10 cellular contexts compared by ENCODE assay signal in the genomic region with DNA sequence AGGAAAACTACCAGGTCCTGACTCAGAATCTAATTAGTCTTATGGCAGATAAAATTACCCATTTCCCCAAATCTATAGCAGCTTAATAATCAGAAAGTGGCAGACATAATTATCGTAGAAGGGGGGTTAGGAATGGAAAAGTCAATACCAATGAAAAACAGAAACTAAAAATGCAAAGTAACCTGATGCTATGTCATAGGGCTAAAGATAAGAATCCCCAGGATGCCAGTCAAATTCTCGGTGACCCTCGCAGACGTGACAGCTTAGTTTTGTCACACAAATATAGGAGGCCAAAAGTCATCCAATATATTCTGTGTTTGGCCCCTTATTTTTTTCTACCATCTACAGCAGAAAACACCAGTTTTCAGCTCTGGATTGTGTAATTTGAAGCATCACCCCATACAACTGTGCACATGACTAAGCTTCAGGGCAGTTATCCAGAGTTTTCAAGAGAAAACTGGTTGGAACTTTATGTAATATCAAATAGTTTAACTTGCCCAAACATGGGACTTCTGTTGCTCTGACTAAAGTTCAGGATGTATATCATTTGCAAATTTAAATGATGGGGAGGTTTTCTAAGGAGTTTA. TPM values are rescaled to one million over a fixed set of nuclear protein-coding genes. Genes with fewer than 3 reads are reported as not detected.
A peak's percentile ranks its signal among the peaks of the same experiment; 100 is the strongest.
DNase-seq lines count a peak whose midpoint lies in the region; ATAC-seq and TF ChIP-seq lines count a peak whose summit lies in the region.
"Had no signal": no experiment of that assay in that cellular context is flagged by ENCODE, and none has a peak within 500 bp of the region (broad histone marks: within the 10 kb centered on the region; RNA-seq: fewer than 3 reads in every experiment).

No MANE protein-coding gene starts in this region.

- no peak overlapping the region for H4K5ac ChIP-seq in mesendoderm (ENCODE audit: low read length)

- H3K79me2 ChIP-seq in mesendoderm (ENCODE audit: control insufficient read depth, insufficient read depth, low read length): no peaks in the 10 kb centered on the region
- H3K79me2 ChIP-seq: parathyroid adenoma had no signal

- no peak overlapping the region for H2BK15ac ChIP-seq in mesendoderm (replicated peaks; ENCODE audit: low read depth)

- no peaks in the 10 kb centered on the region for H3K9me3 Mint-ChIP-seq in glutamatergic neuron (ENCODE audit: unreplicated experiment)
- H3K9me3 Mint-ChIP-seq: activated naive CD4-positive, alpha-beta T cell treated with anti-CD3 and anti-CD28 coated beads, Interleukin-2, amount 50 U/mL, for 24 hours had no signal

- H3K56ac ChIP-seq in mesendoderm (ENCODE audit: low read length): no peak overlapping the region

- H3K27me3 ChIP-seq in mesendoderm (ENCODE audit: insufficient read depth, low read length, poor library complexity) (no peaks in the 10 kb centered on the region), spleen (replicated peaks in 1 of 7) (no peaks in the 10 kb centered on the region)

- H3K4me3 ChIP-seq in mesendoderm (ENCODE audit: low read length) (no peak overlapping the region), spleen (no peak overlapping the region)

- no peak overlapping the region for H3K23ac ChIP-seq in mesendoderm (ENCODE audit: low read length)

- no peak overlapping the region for H2BK120ac ChIP-seq in mesendoderm (ENCODE audit: low read depth, low read length)

- in situ Hi-C loops in KBM-7 (cut with MboI; ENCODE audit: low pct_unique_long_range_greater_than_20kb, low sequenced_read_pairs): no loop called here

- no CpG with 5 or more reads among the region's 4 CpGs for WGBS in mesendoderm (ENCODE audit: extremely low coverage, insufficient coverage, low lambda C conversion rate)
- 64 to 76% (median 72%) methylated on average over 4 of the region's 4 CpGs for WGBS in spleen, 5 donors

- H3K9me3 ChIP-seq in spleen: no peaks in the 10 kb centered on the region

- no peak for TF ChIP-seq POLR2A in spleen (IDR thresholded peaks at IDR 0.05)

- H3K36me3 Mint-ChIP-seq in glutamatergic neuron (ENCODE audit: unreplicated experiment): no peaks in the 10 kb centered on the region
- H3K36me3 Mint-ChIP-seq: activated naive CD4-positive, alpha-beta T cell treated with anti-CD3 and anti-CD28 coated beads, Interleukin-2, amount 50 U/mL, for 24 hours had no signal

- ATAC-seq in GM18907 (IDR thresholded peaks at IDR 0.05; ENCODE audit: unreplicated experiment): peak; percentile 43
- peak; percentile 26 for ATAC-seq in HG02798 (IDR thresholded peaks at IDR 0.05; ENCODE audit: poor library complexity, unreplicated experiment)

- DNase-seq in NCI-H526 (lab: John Stamatoyannopoulos, UW): peak; percentile 86 to 91
- peak; percentile 42 for DNase-seq in mesendoderm
- DNase-seq in glutamatergic neuron: no peak
- DNase-seq in KBM-7: no peak
- no peak for DNase-seq in pons (ENCODE audit: low spot score)
- DNase-seq in spleen: no peak

- no peaks in the 10 kb centered on the region for H3K79me1 ChIP-seq in mesendoderm (ENCODE audit: low read length)

- H3K36me3 ChIP-seq in mesendoderm (ENCODE audit: control insufficient read depth, insufficient read depth, low read length) (no peaks in the 10 kb centered on the region), spleen (no peaks in the 10 kb centered on the region)

- H3K4ac ChIP-seq in mesendoderm (ENCODE audit: low read depth, low read length): no peak overlapping the region

- H3K27ac ChIP-seq in mesendoderm (ENCODE audit: low read depth, low read length) (peak overlapping the region; percentile 76), spleen (peak overlapping the region in 2 of 8 donors; percentile 31 to 35)
- H3K27ac ChIP-seq: parathyroid adenoma had no signal

- H3K4me2 ChIP-seq in mesendoderm (ENCODE audit: low read length): no peak overlapping the region

- H3K4me3 Mint-ChIP-seq in glutamatergic neuron (ENCODE audit: unreplicated experiment): no peak overlapping the region
- H3K4me3 Mint-ChIP-seq: activated naive CD4-positive, alpha-beta T cell treated with anti-CD3 and anti-CD28 coated beads, Interleukin-2, amount 50 U/mL, for 24 hours had no signal

- H3K27me3 Mint-ChIP-seq in glutamatergic neuron (ENCODE audit: unreplicated experiment): no peaks in the 10 kb centered on the region
- H3K27me3 Mint-ChIP-seq: activated naive CD4-positive, alpha-beta T cell treated with anti-CD3 and anti-CD28 coated beads, Interleukin-2, amount 50 U/mL, for 24 hours had no signal

- H3K4me1 Mint-ChIP-seq in glutamatergic neuron (ENCODE audit: low read depth, unreplicated experiment): no peaks in the 10 kb centered on the region
- H3K4me1 Mint-ChIP-seq: activated naive CD4-positive, alpha-beta T cell treated with anti-CD3 and anti-CD28 coated beads, Interleukin-2, amount 50 U/mL, for 24 hours had no signal

- H2AK5ac ChIP-seq in mesendoderm (ENCODE audit: low read length): no peak overlapping the region

- no peak overlapping the region for H3K9ac ChIP-seq in mesendoderm (ENCODE audit: low read length)
- H3K9ac ChIP-seq: parathyroid adenoma had no signal

- H3K18ac ChIP-seq in mesendoderm (ENCODE audit: low read length): no peak overlapping the region

- no peak overlapping the region for H4K8ac ChIP-seq in mesendoderm (ENCODE audit: low read depth, low read length)

- TF ChIP-seq CTCF in glutamatergic neuron (IDR thresholded peaks at IDR 0.05; ENCODE audit: partially characterized antibody, unreplicated experiment) (no peak), spleen (IDR thresholded peaks at IDR 0.05 in 8 of 11, conservative IDR thresholded peaks at IDR 0.05 in 3 of 11) (no peak)

- no peak overlapping the region for H3K27ac Mint-ChIP-seq in glutamatergic neuron (ENCODE audit: unreplicated experiment)
- H3K27ac Mint-ChIP-seq: activated naive CD4-positive, alpha-beta T cell treated with anti-CD3 and anti-CD28 coated beads, Interleukin-2, amount 50 U/mL, for 24 hours had no signal

- intact Hi-C loops in spleen (cut with DNase I; ENCODE audit: low total_unique reads): no loop called here

- H3K4me1 ChIP-seq in mesendoderm (ENCODE audit: control insufficient read depth, low read depth, low read length): no peaks in the 10 kb centered on the region
- peaks cover 0 to 16% (median 2%) of the 10 kb centered on the region in 6 donors for H3K4me1 ChIP-seq in spleen
- H3K4me1 ChIP-seq: parathyroid adenoma had no signal

- no peak overlapping the region for H2BK5ac ChIP-seq in mesendoderm (ENCODE audit: low read length)

RNA-seq across cellular contexts. Expression of a gene that starts 30.9 kb away (rescaled TPM):
- polyA plus RNA-seq in mesendoderm (2013, experiment 1 of 2): 0.10 TPM
- 0.04 TPM for polyA plus RNA-seq in mesendoderm (2013, experiment 2 of 2)
- total RNA-seq in glutamatergic neuron (ENCODE audit: unreplicated experiment) (not detected), spleen (1 to 10 TPM in 1 of 7 donors, under 1 TPM in 6; 0.20 to 1.3 (median 0.30) TPM)
- polyA plus RNA-seq in spleen: under 1 TPM; 0.09 to 0.41 (median 0.22) TPM

Comparison
In these comparisons a context has a peak if more than half of its experiments do, and no peak if none do; other contexts are left out.
1. DNase-seq: peak in NCI-H526 (2 of 2) and mesendoderm (single experiment); none in glutamatergic neuron (single experiment), KBM-7 (single experiment), pons (single experiment) and spleen (single experiment).